ENCODE assay signal across 2 cellular contexts in genomic region chr9:83060557-83060956, GRCh38.
TF ChIP-seq lines count a peak whose summit lies in the region.

No MANE protein-coding gene starts in this region.

TF ChIP-seq in WTC11, 78 proteins besides CTCF, POLR2A, EP300 and RAD21 (continued from another document):
- TF ChIP-seq ARID4B (CRISPR knock-in tag; IDR thresholded peaks at IDR 0.05; ENCODE audit: borderline replicate concordance) (no peak), E2F1 (CRISPR knock-in tag; IDR thresholded peaks at IDR 0.05) (no peak), AR (CRISPR knock-in tag; IDR thresholded peaks at IDR 0.05) (no peak), RORB (CRISPR knock-in tag; IDR thresholded peaks at IDR 0.05) (no peak), ZSCAN18 (CRISPR knock-in tag; IDR thresholded peaks at IDR 0.05) (no peak), ZNF219 (CRISPR knock-in tag; IDR thresholded peaks at IDR 0.05; ENCODE audit: borderline replicate concordance) (no peak), ATF3 (CRISPR knock-in tag; conservative IDR thresholded peaks at IDR 0.05) (no peak)

TF ChIP-seq in GM23338, 12 proteins besides CTCF, POLR2A, EP300 and RAD21 (continued from another document):
- TF ChIP-seq ZNF462 (CRISPR knock-in tag; IDR thresholded peaks at IDR 0.05), result no peak
- no peak for TF ChIP-seq STAT1 (IDR thresholded peaks at IDR 0.05; ENCODE audit: unreplicated experiment)
- TF ChIP-seq ETS1 (IDR thresholded peaks at IDR 0.05), result no peak
- TF ChIP-seq EZH2 (IDR thresholded peaks at IDR 0.05; ENCODE audit: low read depth, unreplicated experiment), result no peak
